ENCODE assay signal across 8 cellular contexts in genomic region chr12:124906606-124907261, GRCh38.
DNase-seq lines count a peak whose midpoint lies in the region; ATAC-seq lines count a peak whose summit lies in the region.

No MANE protein-coding gene starts in this region.

- peak; percentile 41 for ATAC-seq in GM18858 (IDR thresholded peaks at IDR 0.05; ENCODE audit: unreplicated experiment)
- peak; percentile 51 for ATAC-seq in HG03097 (IDR thresholded peaks at IDR 0.05; ENCODE audit: low FRiP score, unreplicated experiment)

- peak overlapping the region; percentile 56 for H3K27ac ChIP-seq in caudate nucleus (ENCODE audit: low read depth, low read length)

- peak; percentile 75 for DNase-seq in T-helper 22 cell (ENCODE audit: low read depth)
- no peak for DNase-seq in caudate nucleus (lab: John Stamatoyannopoulos, UW)
- peak; percentile 96 for DNase-seq in left kidney (ENCODE audit: low read depth, low spot score)
- DNase-seq in stimulated activated CD4-positive, alpha-beta T cell treated with anti-CD3 and anti-CD28 coated beads, TNF-alpha, amount 100 ng/mL, for 4 hours (ENCODE audit: low read depth in 3 of 3), result peak; percentile 41 to 85 (median 75)
- no peak for DNase-seq in hippocampal formation (lab: John Stamatoyannopoulos, UW)
- no peak for DNase-seq in DMS153 (lab: John Stamatoyannopoulos, UW)

Comparison
In these comparisons a context has a peak if more than half of its experiments do, and no peak if none do; other contexts are left out.
1. DNase-seq: peak in T-helper 22 cell (single experiment), left kidney (single experiment) and stimulated activated CD4-positive, alpha-beta T cell treated with anti-CD3 and anti-CD28 coated beads, TNF-alpha, amount 100 ng/mL, for 4 hours (3 of 3); none in caudate nucleus (0 of 61), hippocampal formation (0 of 2) and DMS153 (single experiment).